Comparison of ENCODE assay signal across 9 cellular contexts in genomic region chr10:118773041-118773440, GRCh38.
"Had no signal": no experiment of that assay in that cellular context is flagged by ENCODE, and none has a peak within 500 bp of the region (broad histone marks: within the 10 kb centered on the region; RNA-seq: fewer than 3 reads in every experiment).

No MANE protein-coding gene starts in this region.

- H3K36me3 ChIP-seq: HAP-1 had no signal

- H3K4me1 ChIP-seq: HAP-1 had no signal

- H3K27ac ChIP-seq: GM23248 had no signal

- ATAC-seq: GM23338, HCT116 had no signal

- H3K9me3 ChIP-seq: HAP-1 had no signal

- H3K4me2 ChIP-seq: GM23338 had no signal

- H3K9ac ChIP-seq: GM23248 had no signal

- H2AFZ ChIP-seq: GM23248, GM23338 had no signal

- DNase-seq: GM23248, GOT3, H7, H9, HCEC 1CT, HFFc6 had no signal

- H3K4me3 ChIP-seq: GM23248, GM23338, HAP-1 had no signal
